In genomic region chr4:154549894-154550790, GRCh38 we compare ENCODE assay signal across 8 cellular contexts. TPM values are rescaled to one million over a fixed set of nuclear protein-coding genes. Genes with fewer than 3 reads are reported as not detected.
A peak's percentile ranks its signal among the peaks of the same experiment; 100 is the strongest.
DNase-seq lines count a peak whose midpoint lies in the region; ATAC-seq and FAIRE-seq lines count a peak whose summit lies in the region.

PLRG1 (minus strand) TSS chr4:154550400; CDS start chr4:154550308, 92 bp downstream.

- peak; percentile 95 for FAIRE-seq in islet of Langerhans (lab: Jason Lieb, UNC)

- peak; percentile 95 for ATAC-seq in GM19043 (IDR thresholded peaks at IDR 0.05; ENCODE audit: low read depth, unreplicated experiment)
- ATAC-seq in HG03378 (IDR thresholded peaks at IDR 0.05; ENCODE audit: unreplicated experiment) = peak; percentile 98

- peak; percentile 99 for DNase-seq in AG20443 (ENCODE audit: low spot score)
- DNase-seq in NCI-H460 (ENCODE audit: extremely low read depth, low read depth) = peak; percentile 91
- peak; percentile 96 for DNase-seq in activated CD4-positive, CD25-positive, alpha-beta regulatory T cell treated with anti-CD3 and anti-CD28 coated beads, Interleukin-2, amount 50 U/mL, for 72 hours
- DNase-seq in cerebellar nuclear complex (lab: John Stamatoyannopoulos, UW) = peak; percentile 55 to 81
- DNase-seq in stimulated activated CD4-positive, alpha-beta T cell treated with anti-CD3 and anti-CD28 coated beads, Interleukin-12 subunit alpha, Interleukin-12 subunit beta, amount 100 ng/mL, for 4 hours = peak; percentile 94

RNA-seq across cellular contexts. Expression of gene PLRG1, which starts in this region (rescaled TPM):
- total RNA-seq in NCI-H460 (2014; rRNA removed; shearing (Covaris generic)) = 111 and 116 TPM in 2 replicates
- 65.0 and 66.1 TPM in 2 replicates for polyA plus RNA-seq in NCI-H460 (2014; cell fraction: nucleus; rRNA removed)

Comparison
In these comparisons a context has a peak if more than half of its experiments do, and no peak if none do; other contexts are left out.
1. Peak in every context shown above with its lines: DNase-seq and ATAC-seq.